15 cellular contexts compared by ENCODE assay signal in genomic region chr21:42864812-42865211, GRCh38. TPM values are rescaled to one million over a fixed set of nuclear protein-coding genes. Genes with fewer than 3 reads are reported as not detected.
DNase-seq lines count a peak whose midpoint lies in the region; ATAC-seq and TF ChIP-seq lines count a peak whose summit lies in the region.
"Had no signal": no experiment of that assay in that cellular context is flagged by ENCODE, and none has a peak within 500 bp of the region (broad histone marks: within the 10 kb centered on the region; RNA-seq: fewer than 3 reads in every experiment).

No MANE protein-coding gene starts in this region.

- no peaks in the 10 kb centered on the region for H3K9me3 ChIP-seq in breast epithelium
- H3K9me3 ChIP-seq: heart right ventricle had no signal

- no peak for DNase-seq in MCF 10A (ENCODE audit: unreplicated experiment)
- DNase-seq in breast epithelium (ENCODE audit: low spot score in 2 of 2), result no peak
- DNase-seq in anterior cingulate cortex (lab: John Stamatoyannopoulos, UW), result peak in 49 of 58 donors; percentile 8 to 78 (median 43)
- DNase-seq in hippocampal formation (lab: John Stamatoyannopoulos, UW), result peak; percentile 11 to 58
- peak; percentile 47 for DNase-seq in superior temporal gyrus (ENCODE audit: extremely low spot score)
- DNase-seq in NCI-H1417 (lab: John Stamatoyannopoulos, UW), result no peak
- DNase-seq in NCI-H2081 (lab: John Stamatoyannopoulos, UW), result no peak
- DNase-seq: activated CD8-positive, alpha-beta memory T cell treated with anti-CD3 and anti-CD28 coated beads, Interleukin-2, amount 50 U/mL, for 4 hours; cerebellar nuclear complex; heart right ventricle; naive B cell; NCI-H510A; trophoblast cell had no signal

- peaks cover 8% of the 10 kb centered on the region for H3K4me1 Mint-ChIP-seq in MCF 10A (ENCODE audit: insufficient read depth, unreplicated experiment)

- CTCF ChIA-PET in MCF 10A (lab: Yijun Ruan, JAX), result interaction anchor here (1.0 kb wide), 1 partner anchor 10 kb away, joined by 4 read pairs; no protein-coding TSS in a partner anchor

- TF ChIP-seq CTCF in MCF 10A (IDR thresholded peaks at IDR 0.05; ENCODE audit: unreplicated experiment) (no peak), breast epithelium (IDR thresholded peaks at IDR 0.05) (no peak)

- H3K36me3 ChIP-seq in breast epithelium, result no peaks in the 10 kb centered on the region

- TF ChIP-seq POLR2A in breast epithelium (IDR thresholded peaks at IDR 0.05), result no peak

- intact Hi-C loops in MCF 10A (cut with micrococcal nuclease), result no loop called here
- intact Hi-C loops in breast epithelium (cut with DNase I; ENCODE audit: low total_unique reads), result loop anchor here (5.0 kb wide), 1 partner anchor 47 kb away; no protein-coding TSS in a partner anchor

- no peaks in the 10 kb centered on the region for H3K27me3 ChIP-seq in breast epithelium
- H3K27me3 ChIP-seq: heart right ventricle had no signal

- no peak overlapping the region for H3K4me3 Mint-ChIP-seq in MCF 10A (ENCODE audit: unreplicated experiment)
- H3K4me3 Mint-ChIP-seq: activated naive CD4-positive, alpha-beta T cell treated with anti-CD3 and anti-CD28 coated beads, Interleukin-2, amount 50 U/mL, for 24 hours had no signal

- peak overlapping the region; percentile 61 for H3K27ac Mint-ChIP-seq in MCF 10A (ENCODE audit: low read depth, unreplicated experiment)
- H3K27ac Mint-ChIP-seq: activated naive CD4-positive, alpha-beta T cell treated with anti-CD3 and anti-CD28 coated beads, Interleukin-2, amount 50 U/mL, for 24 hours had no signal

- no peak for ATAC-seq in HG03521 (IDR thresholded peaks at IDR 0.05; ENCODE audit: unreplicated experiment)

- H3K4me1 ChIP-seq in breast epithelium, result no peaks in the 10 kb centered on the region

- no peaks in the 10 kb centered on the region for H3K9me3 Mint-ChIP-seq in MCF 10A (ENCODE audit: unreplicated experiment)
- H3K9me3 Mint-ChIP-seq: activated naive CD4-positive, alpha-beta T cell treated with anti-CD3 and anti-CD28 coated beads, Interleukin-2, amount 50 U/mL, for 24 hours; naive B cell had no signal

- no TSS peak for BruUV-seq in MCF 10A (replicated peaks; lab: Mats Ljungman, UMichigan)

- H3K27ac ChIP-seq in breast epithelium, result no peak overlapping the region

- H3K36me3 Mint-ChIP-seq in MCF 10A (ENCODE audit: insufficient read depth, unreplicated experiment), result peaks cover 83% of the 10 kb centered on the region

- POLR2A ChIA-PET in MCF 10A (lab: Yijun Ruan, JAX), result interaction anchor here (0.7 kb wide), 1 partner anchor 13 kb away, joined by 3 read pairs; no protein-coding TSS in a partner anchor

- no peaks in the 10 kb centered on the region for H3K27me3 Mint-ChIP-seq in MCF 10A (ENCODE audit: insufficient read depth, unreplicated experiment)
- H3K27me3 Mint-ChIP-seq: activated naive CD4-positive, alpha-beta T cell treated with anti-CD3 and anti-CD28 coated beads, Interleukin-2, amount 50 U/mL, for 24 hours; naive B cell had no signal

- no peak overlapping the region for H3K4me3 ChIP-seq in breast epithelium
- H3K4me3 ChIP-seq: heart right ventricle had no signal

RNA-seq across cellular contexts. Expression of gene WDR4, which starts 14.5 kb away (rescaled TPM):
- 20.7 and 34.4 TPM in 2 replicates for total RNA-seq in MCF 10A (2022)
- total RNA-seq in breast epithelium, result 10 to 100 TPM in 2 of 3 donors, 1 to 10 TPM in 1; 6.2 to 16.4 (median 12.7) TPM

RNA-seq across cellular contexts. Expression of gene NDUFV3, which starts 28.3 kb away (rescaled TPM):
- 70.0 and 79.7 TPM in 2 replicates for total RNA-seq in MCF 10A (2022)
- 10 to 100 TPM; 49.9 to 62.9 (median 51.1) TPM for total RNA-seq in breast epithelium

Comparison
In these comparisons a context has a peak if more than half of its experiments do, and no peak if none do; other contexts are left out.
1. DNase-seq: peak in anterior cingulate cortex (49 of 58), hippocampal formation (2 of 2) and superior temporal gyrus (single experiment); none in MCF 10A (single experiment), breast epithelium (0 of 2), NCI-H1417 (0 of 3) and NCI-H2081 (0 of 2).